Comparison of ENCODE assay signal across 1 cellular context in genomic region chr9:113410207-113411158, GRCh38.
A peak's percentile ranks its signal among the peaks of the same experiment; 100 is the strongest.
TF ChIP-seq lines count a peak whose summit lies in the region.

Gene C9orf43, plus strand, starts transcription at chr9:113410747. Its CDS starts 2,747 bp downstream, at chr9:113413494.
Gene POLE3, minus strand, starts transcription at chr9:113410675. Its CDS starts 382 bp downstream, at chr9:113410293.

TF ChIP-seq in K562, 482 proteins besides CTCF, POLR2A, EP300 and RAD21 (continued from another document and continues in another):
- TF ChIP-seq TAF9B (IDR thresholded peaks at IDR 0.05; ENCODE audit: partially characterized antibody) (peak; percentile 40), CSDE1 (IDR thresholded peaks at IDR 0.05) (no peak; a peak in 1 of 4 replicates), ZBTB7A (IDR thresholded peaks at IDR 0.05; ENCODE audit: borderline replicate concordance, control insufficient read depth, low read depth, low read length) (peak; percentile 41; the same call in 1 of the 2 replicates), ZNF77 (CRISPR knock-in tag; IDR thresholded peaks at IDR 0.05) (no peak), FOXJ3 (CRISPR knock-in tag; IDR thresholded peaks at IDR 0.05) (no peak), E2F1 (CRISPR knock-in tag; IDR thresholded peaks at IDR 0.05) (peak; percentile 69), C11orf30 (IDR thresholded peaks at IDR 0.05; ENCODE audit: low read depth) (peak; percentile 94), JUN (IDR thresholded peaks at IDR 0.05; ENCODE audit: borderline replicate concordance, low read depth, low read length) (peak; percentile 82), JUN (CRISPR knock-in tag; IDR thresholded peaks at IDR 0.05; ENCODE audit: borderline replicate concordance) (peak; percentile 78; the same call in 1 of the 2 replicates), RHOXF2B (CRISPR knock-in tag; conservative IDR thresholded peaks at IDR 0.05) (no peak), SAFB (IDR thresholded peaks at IDR 0.05; ENCODE audit: borderline replicate concordance, low read depth, low read length) (no peak), SP2 (IDR thresholded peaks at IDR 0.05; ENCODE audit: extremely low read depth, low read depth, low read length, poor library complexity, severe bottlenecking) (no peak), MEIS2 (IDR thresholded peaks at IDR 0.05; ENCODE audit: partially characterized antibody) (peak; percentile 33), LARP7 (IDR thresholded peaks at IDR 0.05) (no peak), SMAD2 (IDR thresholded peaks at IDR 0.05; ENCODE audit: low read depth, low read length) (no peak), ATF1 (CRISPR knock-in tag; IDR thresholded peaks at IDR 0.05) (0 out of 2 replicates have a peak, but pooled peaks have one; percentile 18), ATF1 (tag; IDR thresholded peaks at IDR 0.05) (peak; percentile 92), ZNF133 (CRISPR knock-in tag; IDR thresholded peaks at IDR 0.05) (no peak), BCL6 (CRISPR knock-in tag; IDR thresholded peaks at IDR 0.05) (no peak), NFE2L1 (tag; IDR thresholded peaks at IDR 0.05; ENCODE audit: borderline replicate concordance, low read depth) (no peak), ETV1 (tag; conservative IDR thresholded peaks at IDR 0.05; ENCODE audit: low read depth) (peak; percentile 76; the same call in 1 of the 2 replicates), ZFX (CRISPR knock-in tag; IDR thresholded peaks at IDR 0.05) (peak; percentile 78), ZNF780A (CRISPR knock-in tag; IDR thresholded peaks at IDR 0.05) (no peak), CHD1 (IDR thresholded peaks at IDR 0.05; ENCODE audit: low read length) (peak; percentile 69), NFIC (IDR thresholded peaks at IDR 0.05) (no peak; the same call in none of the 2 replicates), POLR3G (IDR thresholded peaks at IDR 0.05; ENCODE audit: extremely low read depth, insufficient read length, insufficient replicate concordance) (no peak), FOXP1 (CRISPR knock-in tag; IDR thresholded peaks at IDR 0.05) (peak; percentile 89), GMEB1 (CRISPR knock-in tag; IDR thresholded peaks at IDR 0.05) (peak; percentile 79), SFPQ (IDR thresholded peaks at IDR 0.05; ENCODE audit: low read depth, low read length) (no peak), ZNF124 (CRISPR knock-in tag; IDR thresholded peaks at IDR 0.05) (no peak), RBM14 (IDR thresholded peaks at IDR 0.05; ENCODE audit: borderline replicate concordance, insufficient read depth, low read depth, low read length) (no peak), ZNF224 (CRISPR knock-in tag; IDR thresholded peaks at IDR 0.05) (no peak), MITF (IDR thresholded peaks at IDR 0.05) (0 out of 2 replicates have a peak, but pooled peaks have one; percentile 32), ZNF280A (IDR thresholded peaks at IDR 0.05; ENCODE audit: low read depth, partially characterized antibody) (no peak), ZNF561 (CRISPR knock-in tag; conservative IDR thresholded peaks at IDR 0.05) (no peak), BMI1 (IDR thresholded peaks at IDR 0.05; ENCODE audit: low read length) (no peak), ID3 (CRISPR knock-in tag; IDR thresholded peaks at IDR 0.05) (no peak), ID3 (tag; IDR thresholded peaks at IDR 0.05) (peak; percentile 32; the same call in 1 of the 2 replicates), RBM39 (optimal IDR thresholded peaks at IDR 0.05; ENCODE audit: low read depth, low read length) (no peak), ARID3B (CRISPR knock-in tag; IDR thresholded peaks at IDR 0.05; ENCODE audit: borderline replicate concordance) (no peak), HMBOX1 (IDR thresholded peaks at IDR 0.05) (no peak), ZNF316 (IDR thresholded peaks at IDR 0.05) (peak; percentile 59; the same call in 1 of the 2 replicates), SMAD1 (IDR thresholded peaks at IDR 0.05; ENCODE audit: low read depth, low read length, partially characterized antibody) (peak; percentile 62), SNIP1 (IDR thresholded peaks at IDR 0.05; ENCODE audit: low read depth) (no peak), NFIX (CRISPR knock-in tag; IDR thresholded peaks at IDR 0.05; ENCODE audit: low read depth) (no peak), ATF4 (CRISPR knock-in tag; IDR thresholded peaks at IDR 0.05) (no peak), GTF3C2 (IDR thresholded peaks at IDR 0.05; ENCODE audit: borderline replicate concordance, extremely low read depth, insufficient read length) (no peak), CBX3 (IDR thresholded peaks at IDR 0.05; ENCODE audit: borderline replicate concordance in 1 of 2, low read length in 2 of 2) (peak in 1 of 2 experiments; percentile 75; a peak in 1 of 3 replicates), RAD51 (IDR thresholded peaks at IDR 0.05; ENCODE audit: borderline replicate concordance, low read depth) (peak; percentile 91), SMARCB1 (IDR thresholded peaks at IDR 0.05; ENCODE audit: insufficient read length, low read depth) (no peak), NCOA1 (IDR thresholded peaks at IDR 0.05; ENCODE audit: low read depth) (0 out of 2 replicates have a peak, but pooled peaks have one; percentile 23), MED1 (CRISPR knock-in tag; IDR thresholded peaks at IDR 0.05; ENCODE audit: borderline replicate concordance) (no peak), ZKSCAN3 (CRISPR knock-in tag; IDR thresholded peaks at IDR 0.05) (no peak), BACH1 (tag; IDR thresholded peaks at IDR 0.05) (no peak), TAF1 (IDR thresholded peaks at IDR 0.05; ENCODE audit: control insufficient read depth, extremely low read depth, insufficient read depth, low read length, severe bottlenecking) (peak; percentile 76), ZNF586 (CRISPR knock-in tag; conservative IDR thresholded peaks at IDR 0.05) (no peak), ZSCAN29 (IDR thresholded peaks at IDR 0.05) (peak; percentile 85), ZNF282 (CRISPR knock-in tag; IDR thresholded peaks at IDR 0.05) (0 out of 2 replicates have a peak, but pooled peaks have one; percentile 27), JUNB (CRISPR knock-in tag; conservative IDR thresholded peaks at IDR 0.05) (no peak), NFATC3 (IDR thresholded peaks at IDR 0.05) (no peak)
